Comparison of ENCODE assay signal across 26 cellular contexts in genomic region chr2:203105996-203106395, GRCh38.
DNase-seq lines count a peak whose midpoint lies in the region; ATAC-seq lines count a peak whose summit lies in the region.
"Had no signal": no experiment of that assay in that cellular context is flagged by ENCODE, and none has a peak within 500 bp of the region (broad histone marks: within the 10 kb centered on the region; RNA-seq: fewer than 3 reads in every experiment).

No MANE protein-coding gene starts in this region.

- H3K27ac ChIP-seq in right cardiac atrium (ENCODE audit: low read length) = no peak overlapping the region
- H3K27ac ChIP-seq: BLaER1, dorsolateral prefrontal cortex, neutrophil, prostate gland, SJCRH30, skin epidermis, upper lobe of left lung had no signal

- no peaks in the 10 kb centered on the region for H3K4me1 ChIP-seq in right cardiac atrium (ENCODE audit: control insufficient read depth, insufficient read depth, low read length)
- H3K4me1 ChIP-seq: BLaER1, Peyer's patch, prostate gland, SJCRH30 had no signal

- H3K27me3 ChIP-seq in right cardiac atrium (ENCODE audit: control insufficient read depth, insufficient read depth) = no peaks in the 10 kb centered on the region
- H3K27me3 ChIP-seq: BLaER1, dorsolateral prefrontal cortex, neutrophil, Peyer's patch, SJCRH30, upper lobe of left lung had no signal

- H3K9me3 ChIP-seq in right cardiac atrium (ENCODE audit: control insufficient read depth, low read length) = no peaks in the 10 kb centered on the region
- H3K9me3 ChIP-seq: neutrophil, prostate gland had no signal

- ATAC-seq in right cardiac atrium = peak; percentile 60 to 66
- ATAC-seq in GM21737 (IDR thresholded peaks at IDR 0.05; ENCODE audit: unreplicated experiment) = no peak

- DNase-seq in OCI-M1 (lab: John Stamatoyannopoulos, UW) (peak; percentile 86), dermis blood vessel endothelial cell (peak; percentile 66), right cardiac atrium (no peak), renal cortical epithelial cell (ENCODE audit: low read depth) (peak; percentile 33), dedifferentiated amniotic fluid mesenchymal stem cell (ENCODE audit: extremely low spot score) (no peak), SIG-M5 (lab: John Stamatoyannopoulos, UW) (no peak)
- DNase-seq in stimulated activated CD4-positive, alpha-beta T cell treated with anti-CD3 and anti-CD28 coated beads, Interleukin-1b, Interleukin-23, amount 100 ng/mL, for 48 hours = no peak
- DNase-seq: activated CD4-positive, alpha-beta T cell treated with anti-CD3 and anti-CD28 coated beads, Interleukin-2, amount 50 U/mL, for 48 hours; activated CD4-positive, CD25-positive, alpha-beta regulatory T cell; anterior cingulate cortex; central memory CD4-positive, alpha-beta T cell; dorsolateral prefrontal cortex; H9; mesendoderm; NCI-H1092 treated with DMSO at 0.1 percent for 48 hours; NCI-H187 treated with DMSO at 0.1 percent for 48 hours; NCI-H526; Peyer's patch; SJCRH30; T1000; upper lobe of left lung had no signal

- intact Hi-C loops in right cardiac atrium (cut with DNase I) = no loop called here

- H3K4me3 ChIP-seq in right cardiac atrium (ENCODE audit: low read length) = no peak overlapping the region
- H3K4me3 ChIP-seq: BLaER1, dorsolateral prefrontal cortex, Peyer's patch, prostate gland, SJCRH30, skin epidermis, upper lobe of left lung had no signal

Comparison
In these comparisons a context has a peak if more than half of its experiments do, and no peak if none do; other contexts are left out.
1. DNase-seq: peak in OCI-M1 (single experiment), dermis blood vessel endothelial cell (single experiment) and renal cortical epithelial cell (single experiment); none in right cardiac atrium (0 of 3), stimulated activated CD4-positive, alpha-beta T cell treated with anti-CD3 and anti-CD28 coated beads, Interleukin-1b, Interleukin-23, amount 100 ng/mL, for 48 hours (single experiment), dedifferentiated amniotic fluid mesenchymal stem cell (single experiment) and SIG-M5 (single experiment).